Comparison of ENCODE assay signal across 28 cellular contexts in the genomic region with DNA sequence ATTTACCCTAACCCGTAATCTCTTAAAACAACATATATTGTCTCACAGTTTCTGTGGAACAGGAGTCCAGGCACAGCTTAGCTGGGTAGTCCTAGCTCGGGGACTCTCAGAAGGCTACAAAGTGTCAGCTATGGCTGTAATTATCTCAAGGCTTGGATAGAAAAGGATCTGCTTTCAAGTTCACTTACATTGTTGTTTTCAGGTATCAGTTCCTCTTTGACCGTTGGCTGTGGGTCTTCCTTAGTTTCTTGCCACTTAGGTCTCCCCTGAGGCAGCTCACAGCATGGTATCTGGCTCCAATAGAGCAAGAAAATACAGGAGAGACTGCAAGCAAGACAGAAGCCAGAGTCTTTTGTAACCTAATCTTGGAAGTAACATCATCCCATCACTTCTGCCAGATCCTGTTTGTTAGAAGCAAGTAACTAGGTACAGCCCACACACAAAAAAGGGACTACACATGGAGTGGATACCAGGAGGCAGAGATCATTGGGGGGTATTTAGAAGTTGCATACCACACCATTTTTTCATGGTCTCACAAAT.
"Had no signal": no experiment of that assay in that cellular context is flagged by ENCODE, and none has a peak within 500 bp of the region (broad histone marks: within the 10 kb centered on the region; RNA-seq: fewer than 3 reads in every experiment).

No MANE protein-coding gene starts in this region.

- H3K27ac ChIP-seq: foreskin keratinocyte, ovary, skin epidermis, upper lobe of left lung had no signal

- DNase-seq: activated B cell treated with CpG ODN at 0.5 μM for 24 hours; activated CD4-positive, alpha-beta T cell treated with anti-CD3 and anti-CD28 coated beads, Interleukin-2, amount 50 U/mL, for 1 hour; activated CD8-positive, alpha-beta T cell treated with anti-CD3 and anti-CD28 coated beads for 36 hours; activated gamma-delta T cell treated with Interleukin-2 at 50 U/mL for 16 hours; activated naive CD4-positive, alpha-beta T cell treated with anti-CD3 and anti-CD28 coated beads, Interleukin-2, amount 50 U/mL, for 16 hours; activated naive CD8-positive, alpha-beta T cell treated with anti-CD3 and anti-CD28 coated beads, Interleukin-2, amount 50 U/mL, for 24 hours; activated T-cell treated with anti-CD3 and anti-CD28 coated beads, Interleukin-2, amount 50 U/mL, for 4 hours; amygdala; caudate nucleus; foreskin keratinocyte; islet precursor cell; left cardiac atrium; mammary epithelial cell; naive B cell; ovary; retina; stimulated activated CD4-positive, alpha-beta T cell treated with anti-CD3 and anti-CD28 coated beads, Interleukin-12 subunit alpha, Interleukin-12 subunit beta, amount 100 ng/mL, for 4 hours; stimulated activated CD4-positive, alpha-beta T cell treated with anti-CD3 and anti-CD28 coated beads, Interleukin-4, amount 100 ng/mL, for 1 hour; stimulated activated naive CD8-positive, alpha-beta T cell treated with anti-CD3 and anti-CD28 coated beads, Interleukin-15, amount 100 ng/mL, for 72 hours; substantia nigra; T-helper 2 cell; upper lobe of left lung had no signal

- H3K4me1 ChIP-seq: foreskin keratinocyte, upper lobe of left lung had no signal

- H3K27ac Mint-ChIP-seq: activated B cell treated with CpG ODN at 0.5 μM for 24 hours; activated CD8-positive, alpha-beta T cell treated with anti-CD3 and anti-CD28 coated beads for 36 hours; activated naive CD8-positive, alpha-beta T cell treated with anti-CD3 and anti-CD28 coated beads, Interleukin-2, amount 50 U/mL, for 24 hours; activated T-helper 17 cell treated with anti-CD3 and anti-CD28 coated beads, Interleukin-2, amount 50 U/mL, for 72 hours; mesothelial cell of epicardium; naive B cell; progenitor cell of endocrine pancreas; stimulated activated naive CD8-positive, alpha-beta T cell treated with anti-CD3 and anti-CD28 coated beads, Interleukin-15, amount 100 ng/mL, for 72 hours had no signal

- ATAC-seq: activated CD8-positive, alpha-beta T cell treated with anti-CD3 and anti-CD28 coated beads for 36 hours; activated naive CD8-positive, alpha-beta T cell treated with anti-CD3 and anti-CD28 coated beads, Interleukin-2, amount 50 U/mL, for 24 hours; activated T-cell treated with anti-CD3 and anti-CD28 coated beads, Interleukin-2, amount 50 U/mL, for 4 hours; activated T-helper 17 cell treated with anti-CD3 and anti-CD28 coated beads, Interleukin-2, amount 50 U/mL, for 72 hours; foreskin keratinocyte; left cardiac atrium; sciatic nerve; stimulated activated naive CD8-positive, alpha-beta T cell treated with anti-CD3 and anti-CD28 coated beads, Interleukin-15, amount 100 ng/mL, for 72 hours had no signal

- H3K27me3 Mint-ChIP-seq: activated B cell treated with CpG ODN at 0.5 μM for 24 hours; activated CD8-positive, alpha-beta T cell treated with anti-CD3 and anti-CD28 coated beads for 36 hours; activated naive CD8-positive, alpha-beta T cell treated with anti-CD3 and anti-CD28 coated beads, Interleukin-2, amount 50 U/mL, for 24 hours; activated T-helper 17 cell treated with anti-CD3 and anti-CD28 coated beads, Interleukin-2, amount 50 U/mL, for 72 hours; naive B cell; progenitor cell of endocrine pancreas; stimulated activated naive CD8-positive, alpha-beta T cell treated with anti-CD3 and anti-CD28 coated beads, Interleukin-15, amount 100 ng/mL, for 72 hours had no signal

- H3K27me3 ChIP-seq: foreskin keratinocyte, ovary, upper lobe of left lung had no signal

- H3K4me1 Mint-ChIP-seq: activated B cell treated with CpG ODN at 0.5 μM for 24 hours; activated naive CD8-positive, alpha-beta T cell treated with anti-CD3 and anti-CD28 coated beads, Interleukin-2, amount 50 U/mL, for 24 hours; activated T-helper 17 cell treated with anti-CD3 and anti-CD28 coated beads, Interleukin-2, amount 50 U/mL, for 72 hours; mesothelial cell of epicardium; naive B cell; stimulated activated naive CD8-positive, alpha-beta T cell treated with anti-CD3 and anti-CD28 coated beads, Interleukin-15, amount 100 ng/mL, for 72 hours had no signal

- H3K4me3 Mint-ChIP-seq: activated B cell treated with CpG ODN at 0.5 μM for 24 hours; activated CD8-positive, alpha-beta T cell treated with anti-CD3 and anti-CD28 coated beads for 36 hours; activated naive CD8-positive, alpha-beta T cell treated with anti-CD3 and anti-CD28 coated beads, Interleukin-2, amount 50 U/mL, for 24 hours; activated T-cell treated with anti-CD3 and anti-CD28 coated beads, Interleukin-2, amount 50 U/mL, for 4 hours; activated T-helper 17 cell treated with anti-CD3 and anti-CD28 coated beads, Interleukin-2, amount 50 U/mL, for 72 hours; mesothelial cell of epicardium; stimulated activated naive CD8-positive, alpha-beta T cell treated with anti-CD3 and anti-CD28 coated beads, Interleukin-15, amount 100 ng/mL, for 72 hours had no signal

- FAIRE-seq: endothelial cell of umbilical vein had no signal

- H3K4me3 ChIP-seq: ovary, skin epidermis, upper lobe of left lung had no signal

- H3K36me3 Mint-ChIP-seq: mesothelial cell of epicardium, naive B cell had no signal

- H3K36me3 ChIP-seq: ovary, upper lobe of left lung had no signal

- H3K9me3 Mint-ChIP-seq: activated B cell treated with CpG ODN at 0.5 μM for 24 hours; activated T-helper 17 cell treated with anti-CD3 and anti-CD28 coated beads, Interleukin-2, amount 50 U/mL, for 72 hours; stimulated activated naive CD8-positive, alpha-beta T cell treated with anti-CD3 and anti-CD28 coated beads, Interleukin-15, amount 100 ng/mL, for 72 hours had no signal

- H3K9me3 ChIP-seq: ovary had no signal
